ENCODE assay signal across 12 cellular contexts in the genomic region with DNA sequence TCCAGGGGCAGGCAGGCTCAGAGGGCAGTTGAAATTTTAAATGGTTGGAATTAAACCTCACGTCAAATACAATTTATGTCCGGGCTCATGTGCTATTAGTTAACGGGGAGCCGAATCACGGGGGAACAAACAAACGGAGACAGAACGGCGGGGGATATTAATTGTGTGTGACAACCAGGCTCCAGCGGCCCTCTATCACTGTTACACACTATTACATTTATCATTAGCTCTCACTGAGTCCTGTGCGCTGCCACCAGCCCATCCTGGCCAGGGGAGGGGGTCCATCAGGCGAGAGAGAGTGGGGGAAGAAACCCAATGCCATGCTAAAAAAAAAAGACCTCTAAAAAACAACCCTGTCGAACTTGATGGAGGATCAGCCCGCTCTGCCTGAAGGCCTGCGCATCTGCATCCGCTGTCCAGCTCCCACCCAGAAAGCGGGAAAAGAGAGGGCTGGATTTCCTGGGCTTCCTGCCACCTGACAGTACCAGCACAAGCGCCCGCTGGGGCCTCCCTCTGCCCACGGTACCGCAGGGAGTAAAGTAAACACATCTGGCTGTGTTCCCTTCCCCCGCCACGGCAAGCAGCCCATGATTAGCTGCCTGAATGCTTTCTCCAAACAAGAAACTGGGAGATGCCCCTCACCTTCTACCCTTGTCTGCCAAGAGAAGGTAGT. TPM values are rescaled to one million over a fixed set of nuclear protein-coding genes. Genes with fewer than 3 reads are reported as not detected.
A peak's percentile ranks its signal among the peaks of the same experiment; 100 is the strongest.
DNase-seq lines count a peak whose midpoint lies in the region; ATAC-seq and TF ChIP-seq lines count a peak whose summit lies in the region.
"Had no signal": no experiment of that assay in that cellular context is flagged by ENCODE, and none has a peak within 500 bp of the region (broad histone marks: within the 10 kb centered on the region; RNA-seq: fewer than 3 reads in every experiment).

No MANE protein-coding gene starts in this region.

- no peak overlapping the region for H2AFZ ChIP-seq in mesenchymal stem cell (ENCODE audit: low read depth, low read length)

- no peak overlapping the region for H3K4me2 ChIP-seq in mesenchymal stem cell (ENCODE audit: low read length, poor library complexity, severe bottlenecking)

- H2BK120ac ChIP-seq in mesenchymal stem cell (ENCODE audit: low read depth, low read length) = no peak overlapping the region

- H3K9me3 ChIP-seq in mesenchymal stem cell (ENCODE audit: control insufficient read depth, low read length) = no peaks in the 10 kb centered on the region
- H3K9me3 ChIP-seq: spleen had no signal

- DNase-seq in COLO668 (lab: John Stamatoyannopoulos, UW; ENCODE audit: unreplicated experiment) = peak; percentile 87
- peak; percentile 91 for DNase-seq in NCI-H1694 (lab: John Stamatoyannopoulos, UW)
- peak; percentile 12 for DNase-seq in mesenchymal stem cell
- DNase-seq in GF-D8 (lab: John Stamatoyannopoulos, UW) = no peak
- no peak for DNase-seq in chondrocyte (ENCODE audit: low spot score)
- DNase-seq: foreskin keratinocyte, Karpas-422, spleen had no signal

- H2AK5ac ChIP-seq in mesenchymal stem cell (ENCODE audit: low read length, severe bottlenecking) = no peak overlapping the region

- TF ChIP-seq CTCF in chondrocyte (IDR thresholded peaks at IDR 0.05) = no peak

- no peak overlapping the region for H3K27ac ChIP-seq in mesenchymal stem cell (ENCODE audit: low read length, poor library complexity, severe bottlenecking)
- H3K27ac ChIP-seq: foreskin keratinocyte, spleen had no signal

- no peaks in the 10 kb centered on the region for H3K9me3 Mint-ChIP-seq in chondrocyte (ENCODE audit: low read depth)
- H3K9me3 Mint-ChIP-seq: stimulated activated naive CD8-positive, alpha-beta T cell treated with anti-CD3 and anti-CD28 coated beads, Interleukin-15, Interleukin-2, amounts not matched to agents 100 ng/mL and 50 ng/mL, for 24 hours had no signal

- H3K36me3 Mint-ChIP-seq in chondrocyte (ENCODE audit: low read depth) = peaks cover 34% of the 10 kb centered on the region

- H3K27me3 Mint-ChIP-seq in chondrocyte (ENCODE audit: low read depth) = no peaks in the 10 kb centered on the region
- H3K27me3 Mint-ChIP-seq: stimulated activated naive CD8-positive, alpha-beta T cell treated with anti-CD3 and anti-CD28 coated beads, Interleukin-15, Interleukin-2, amounts not matched to agents 100 ng/mL and 50 ng/mL, for 24 hours had no signal

- peaks cover 19% of the 10 kb centered on the region for H3K4me1 ChIP-seq in mesenchymal stem cell (ENCODE audit: control insufficient read depth, insufficient read depth, low read depth, low read length)
- H3K4me1 ChIP-seq: foreskin keratinocyte, spleen had no signal

- H3K27me3 ChIP-seq in mesenchymal stem cell (ENCODE audit: control insufficient read depth in 1 of 2, insufficient read depth in 1 of 2, low read length in 2 of 2) = no peaks in the 10 kb centered on the region
- H3K27me3 ChIP-seq: foreskin keratinocyte, spleen had no signal

- no peak overlapping the region for H3K4me3 ChIP-seq in mesenchymal stem cell (ENCODE audit: insufficient read depth in 1 of 2, low read depth in 1 of 2, low read length in 2 of 2)
- H3K4me3 ChIP-seq: spleen had no signal

- no peak overlapping the region for H2BK5ac ChIP-seq in mesenchymal stem cell (ENCODE audit: low read depth, low read length, poor library complexity, severe bottlenecking)

- H3K4ac ChIP-seq in mesenchymal stem cell (ENCODE audit: low read depth in 1 of 2, low read length in 2 of 2) = no peak overlapping the region

- no peak overlapping the region for H3K27ac Mint-ChIP-seq in chondrocyte (ENCODE audit: unreplicated experiment)
- H3K27ac Mint-ChIP-seq: stimulated activated naive CD8-positive, alpha-beta T cell treated with anti-CD3 and anti-CD28 coated beads, Interleukin-15, Interleukin-2, amounts not matched to agents 100 ng/mL and 50 ng/mL, for 24 hours had no signal

- no peak overlapping the region for H2BK12ac ChIP-seq in mesenchymal stem cell (ENCODE audit: low read length in 2 of 2)

- ATAC-seq in SK-N-SH treated with all-trans-retinoic acid at 6 μM for 48 hours (no peak; the same call in 2 of the 3 replicates), GM19035 (IDR thresholded peaks at IDR 0.05; ENCODE audit: unreplicated experiment) (no peak), HG03460 (IDR thresholded peaks at IDR 0.05; ENCODE audit: unreplicated experiment) (no peak)
- ATAC-seq: foreskin keratinocyte had no signal

- no peak overlapping the region for H3K9ac ChIP-seq in mesenchymal stem cell (ENCODE audit: low read length)

- peaks cover 13% of the 10 kb centered on the region for H3K4me1 Mint-ChIP-seq in chondrocyte (ENCODE audit: low read depth)

- no peak overlapping the region for H2BK15ac ChIP-seq in mesenchymal stem cell (ENCODE audit: low read depth, poor library complexity, severe bottlenecking)

- no peak overlapping the region for H3K4me3 Mint-ChIP-seq in chondrocyte (ENCODE audit: unreplicated experiment)
- H3K4me3 Mint-ChIP-seq: stimulated activated naive CD8-positive, alpha-beta T cell treated with anti-CD3 and anti-CD28 coated beads, Interleukin-15, Interleukin-2, amounts not matched to agents 100 ng/mL and 50 ng/mL, for 24 hours had no signal

- no peak overlapping the region for H3K18ac ChIP-seq in mesenchymal stem cell (ENCODE audit: low read depth in 1 of 2, low read length in 2 of 2)

- no peak overlapping the region for H4K91ac ChIP-seq in mesenchymal stem cell (ENCODE audit: low read length)

- H4K8ac ChIP-seq in mesenchymal stem cell (ENCODE audit: low read length) = no peak overlapping the region

- WGBS in mesenchymal stem cell = 62% methylated on average over 22 of the region's 22 CpGs

- H3K14ac ChIP-seq in mesenchymal stem cell (ENCODE audit: low read length in 2 of 2) = no peak overlapping the region

- no peaks in the 10 kb centered on the region for H3K79me1 ChIP-seq in mesenchymal stem cell (replicated peaks; ENCODE audit: low read length, poor library complexity, severe bottlenecking)

- peaks cover 82 to 93% of the 10 kb centered on the region in 2 experiments for H3K36me3 ChIP-seq in mesenchymal stem cell (ENCODE audit: control insufficient read depth in 1 of 2, insufficient read depth in 2 of 2, low read depth in 1 of 2, low read length in 2 of 2)

- H3K23ac ChIP-seq in mesenchymal stem cell (ENCODE audit: low read length in 2 of 2) = no peak overlapping the region

TF ChIP-seq in SK-N-SH treated with all-trans-retinoic acid at 6 μM for 48 hours, 23 proteins besides CTCF, POLR2A, EP300 and RAD21:
- TF ChIP-seq TCF4 (CRISPR knock-in tag; IDR thresholded peaks at IDR 0.05; ENCODE audit: borderline replicate concordance) (peak; percentile 37; the same call in 1 of the 2 replicates), OSR1 (CRISPR knock-in tag; IDR thresholded peaks at IDR 0.05) (no peak)
- TF ChIP-seq, protein P1, sequence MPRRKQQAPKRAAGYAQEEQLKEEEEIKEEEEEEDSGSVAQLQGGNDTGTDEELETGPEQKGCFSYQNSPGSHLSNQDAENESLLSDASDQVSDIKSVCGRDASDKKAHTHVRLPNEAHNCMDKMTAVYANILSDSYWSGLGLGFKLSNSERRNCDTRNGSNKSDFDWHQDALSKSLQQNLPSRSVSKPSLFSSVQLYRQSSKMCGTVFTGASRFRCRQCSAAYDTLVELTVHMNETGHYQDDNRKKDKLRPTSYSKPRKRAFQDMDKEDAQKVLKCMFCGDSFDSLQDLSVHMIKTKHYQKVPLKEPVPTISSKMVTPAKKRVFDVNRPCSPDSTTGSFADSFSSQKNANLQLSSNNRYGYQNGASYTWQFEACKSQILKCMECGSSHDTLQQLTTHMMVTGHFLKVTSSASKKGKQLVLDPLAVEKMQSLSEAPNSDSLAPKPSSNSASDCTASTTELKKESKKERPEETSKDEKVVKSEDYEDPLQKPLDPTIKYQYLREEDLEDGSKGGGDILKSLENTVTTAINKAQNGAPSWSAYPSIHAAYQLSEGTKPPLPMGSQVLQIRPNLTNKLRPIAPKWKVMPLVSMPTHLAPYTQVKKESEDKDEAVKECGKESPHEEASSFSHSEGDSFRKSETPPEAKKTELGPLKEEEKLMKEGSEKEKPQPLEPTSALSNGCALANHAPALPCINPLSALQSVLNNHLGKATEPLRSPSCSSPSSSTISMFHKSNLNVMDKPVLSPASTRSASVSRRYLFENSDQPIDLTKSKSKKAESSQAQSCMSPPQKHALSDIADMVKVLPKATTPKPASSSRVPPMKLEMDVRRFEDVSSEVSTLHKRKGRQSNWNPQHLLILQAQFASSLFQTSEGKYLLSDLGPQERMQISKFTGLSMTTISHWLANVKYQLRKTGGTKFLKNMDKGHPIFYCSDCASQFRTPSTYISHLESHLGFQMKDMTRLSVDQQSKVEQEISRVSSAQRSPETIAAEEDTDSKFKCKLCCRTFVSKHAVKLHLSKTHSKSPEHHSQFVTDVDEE (CRISPR knock-in tag; IDR thresholded peaks at IDR 0.05) = peak; percentile 35; the same call in 1 of the 2 replicates

RNA-seq across cellular contexts. Expression of gene PIPOX, which starts 41.7 kb away (rescaled TPM):
- 0.15 TPM for polyA plus RNA-seq in mesenchymal stem cell (2013, experiment 1 of 2)
- 0.16 TPM for polyA plus RNA-seq in mesenchymal stem cell (2013, experiment 2 of 2)
- total RNA-seq in chondrocyte = 1.5 to 2.3 TPM (median 2.2 TPM) in 3 replicates
- polyA plus RNA-seq: foreskin keratinocyte had no signal

Comparison
In these comparisons a context has a peak if more than half of its experiments do, and no peak if none do; other contexts are left out.
1. DNase-seq: peak in COLO668 (single experiment), NCI-H1694 (single experiment) and mesenchymal stem cell (single experiment); none in GF-D8 (single experiment) and chondrocyte (single experiment).